Comparison of ENCODE assay signal across 15 cellular contexts in genomic region chr5:134547999-134548626, GRCh38. TPM values are rescaled to one million over a fixed set of nuclear protein-coding genes. Genes with fewer than 3 reads are reported as not detected.
DNase-seq lines count a peak whose midpoint lies in the region; ATAC-seq, FAIRE-seq and TF ChIP-seq lines count a peak whose summit lies in the region.
"Had no signal": no experiment of that assay in that cellular context is flagged by ENCODE, and none has a peak within 500 bp of the region (broad histone marks: within the 10 kb centered on the region; RNA-seq: fewer than 3 reads in every experiment).

No MANE protein-coding gene starts in this region.

- no peak overlapping the region for H3K27ac ChIP-seq in CD4-positive, alpha-beta memory T cell (ENCODE audit: low read depth, low read length)
- no peak overlapping the region for H3K27ac ChIP-seq in astrocyte (ENCODE audit: low read depth, low read length)

- no peaks in the 10 kb centered on the region for H3K27me3 Mint-ChIP-seq in CD4-positive, alpha-beta memory T cell
- H3K27me3 Mint-ChIP-seq in HFFc6 (ENCODE audit: insufficient read depth) (no peaks in the 10 kb centered on the region; the same call in 1 of the 2 replicates), astrocyte (ENCODE audit: low read depth, unreplicated experiment) (no peaks in the 10 kb centered on the region)
- no peaks in the 10 kb centered on the region for H3K27me3 Mint-ChIP-seq in natural killer cell treated with Interleukin-12 subunit alpha and Interleukin-12 subunit beta and Interleukin-15 and Interleukin-18, amount 100 ng/mL, for 72 hours
- H3K27me3 Mint-ChIP-seq: activated CD4-positive, alpha-beta T cell treated with anti-CD3 and anti-CD28 coated beads, Interleukin-2, amount 10 ng/mL, durations not matched to agents 7 days and 5 days; T-cell had no signal

- no peaks in the 10 kb centered on the region for H3K9me3 ChIP-seq in CD4-positive, alpha-beta memory T cell (ENCODE audit: control insufficient read depth in 1 of 2, low read length in 2 of 2)
- no peaks in the 10 kb centered on the region for H3K9me3 ChIP-seq in astrocyte (ENCODE audit: insufficient read depth, low read depth, low read length)
- H3K9me3 ChIP-seq: Caco-2, mucosa of descending colon had no signal

- no peak overlapping the region for H3K9ac ChIP-seq in astrocyte (ENCODE audit: low read length)

- CTCF ChIA-PET in CD4-positive, alpha-beta memory T cell (lab: Charles Lee; ENCODE audit: partially characterized antibody): interaction anchor here (1.5 to 3.0 kb wide), 2 partner anchors 11 to 20 kb away, joined by 4 to 8 read pairs; no protein-coding TSS in a partner anchor

- H3K27me3 ChIP-seq in CD4-positive, alpha-beta memory T cell (ENCODE audit: insufficient read depth, low read length): no peaks in the 10 kb centered on the region
- H3K27me3 ChIP-seq in astrocyte (ENCODE audit: insufficient read depth, low read length): no peaks in the 10 kb centered on the region

- no peak for ATAC-seq in natural killer cell treated with Interleukin-12 subunit alpha and Interleukin-12 subunit beta and Interleukin-15 and Interleukin-18, amount 100 ng/mL, for 72 hours
- no peak for ATAC-seq in GM18858 (IDR thresholded peaks at IDR 0.05; ENCODE audit: unreplicated experiment)
- ATAC-seq: T-cell had no signal

- peaks cover 75% of the 10 kb centered on the region for H3K4me1 ChIP-seq in CD4-positive, alpha-beta memory T cell (ENCODE audit: insufficient read depth, low read length)
- peaks cover 43% of the 10 kb centered on the region for H3K4me1 ChIP-seq in astrocyte (ENCODE audit: insufficient read depth, low read length)
- H3K4me1 ChIP-seq: Caco-2 had no signal

- H3K4me1 Mint-ChIP-seq in CD4-positive, alpha-beta memory T cell: peaks cover 43 to 76% (median 60%) of the 10 kb centered on the region in 4 donors
- H3K4me1 Mint-ChIP-seq in HFFc6 (ENCODE audit: low read depth): peaks cover 60% of the 10 kb centered on the region
- H3K4me1 Mint-ChIP-seq in astrocyte (ENCODE audit: low read depth, unreplicated experiment): peaks cover 15% of the 10 kb centered on the region
- H3K4me1 Mint-ChIP-seq in natural killer cell treated with Interleukin-12 subunit alpha and Interleukin-12 subunit beta and Interleukin-15 and Interleukin-18, amount 100 ng/mL, for 72 hours (ENCODE audit: low read depth in 2 of 2): peaks cover 41 to 55% of the 10 kb centered on the region in 2 donors

- H3K4me3 Mint-ChIP-seq in CD4-positive, alpha-beta memory T cell: no peak overlapping the region
- H3K4me3 Mint-ChIP-seq in HFFc6 (peak overlapping the region; percentile 15; the same call in 1 of the 2 replicates), astrocyte (ENCODE audit: unreplicated experiment) (no peak overlapping the region)
- no peak overlapping the region for H3K4me3 Mint-ChIP-seq in natural killer cell treated with Interleukin-12 subunit alpha and Interleukin-12 subunit beta and Interleukin-15 and Interleukin-18, amount 100 ng/mL, for 72 hours
- H3K4me3 Mint-ChIP-seq: activated CD4-positive, alpha-beta T cell treated with anti-CD3 and anti-CD28 coated beads, Interleukin-2, amount 10 ng/mL, durations not matched to agents 7 days and 5 days; T-cell had no signal

- no peaks in the 10 kb centered on the region for H3K9me3 Mint-ChIP-seq in CD4-positive, alpha-beta memory T cell
- H3K9me3 Mint-ChIP-seq in HFFc6: no peaks in the 10 kb centered on the region
- H3K9me3 Mint-ChIP-seq in astrocyte (ENCODE audit: unreplicated experiment): no peaks in the 10 kb centered on the region
- no peaks in the 10 kb centered on the region for H3K9me3 Mint-ChIP-seq in natural killer cell treated with Interleukin-12 subunit alpha and Interleukin-12 subunit beta and Interleukin-15 and Interleukin-18, amount 100 ng/mL, for 72 hours
- H3K9me3 Mint-ChIP-seq: activated CD4-positive, alpha-beta T cell treated with anti-CD3 and anti-CD28 coated beads, Interleukin-2, amount 10 ng/mL, durations not matched to agents 7 days and 5 days; T-cell had no signal

- no peak for FAIRE-seq in astrocyte (lab: Jason Lieb, UNC)
- FAIRE-seq: colon had no signal

- H3K4me2 ChIP-seq in astrocyte (ENCODE audit: low read length): no peak overlapping the region

- TF ChIP-seq CTCF in HFFc6 (IDR thresholded peaks at IDR 0.05) (no peak), astrocyte (IDR thresholded peaks at IDR 0.05; ENCODE audit: insufficient read depth, low read depth, low read length) (no peak)

- DNase-seq in CD4-positive, alpha-beta memory T cell: peak in 1 of 5 donors; percentile 13
- no peak for DNase-seq in HFFc6
- DNase-seq in astrocyte (ENCODE audit: low read depth): no peak
- no peak for DNase-seq in natural killer cell treated with Interleukin-12 subunit alpha and Interleukin-12 subunit beta and Interleukin-15 and Interleukin-18, amount 100 ng/mL, for 72 hours (ENCODE audit: low spot score)
- no peak for DNase-seq in SIG-M5 (lab: John Stamatoyannopoulos, UW)
- DNase-seq in OCI-M1 (lab: John Stamatoyannopoulos, UW): no peak
- DNase-seq: activated CD4-positive, alpha-beta T cell treated with anti-CD3 and anti-CD28 coated beads, Interleukin-2, amount 10 ng/mL, durations not matched to agents 7 days and 5 days; activated gamma-delta T cell treated with Interleukin-2 at 50 U/mL for 16 hours; Caco-2; NCI-H2081 treated with DMSO at 0.1 percent for 48 hours; stimulated activated CD4-positive, alpha-beta T cell treated with anti-CD3 and anti-CD28 coated beads, Interleukin-4, amount 100 ng/mL, for 4 hours; T-cell had no signal

- POLR2A ChIA-PET in CD4-positive, alpha-beta memory T cell (lab: Charles Lee; ENCODE audit: partially characterized antibody): interaction anchor here (0.6 kb wide), 1 partner anchor 22 kb away, joined by 3 read pairs; no protein-coding TSS in a partner anchor

- H3K36me3 ChIP-seq in CD4-positive, alpha-beta memory T cell (ENCODE audit: insufficient read depth, low read length): peaks cover 57% of the 10 kb centered on the region
- no peaks in the 10 kb centered on the region for H3K36me3 ChIP-seq in astrocyte (ENCODE audit: insufficient read depth, low read length)

- peaks cover 38 to 76% of the 10 kb centered on the region in 2 donors for H3K36me3 Mint-ChIP-seq in CD4-positive, alpha-beta memory T cell
- peaks cover 21% of the 10 kb centered on the region for H3K36me3 Mint-ChIP-seq in HFFc6 (ENCODE audit: low read depth)
- peaks cover 12% of the 10 kb centered on the region for H3K36me3 Mint-ChIP-seq in astrocyte (ENCODE audit: low read depth, unreplicated experiment)
- no peaks in the 10 kb centered on the region for H3K36me3 Mint-ChIP-seq in natural killer cell treated with Interleukin-12 subunit alpha and Interleukin-12 subunit beta and Interleukin-15 and Interleukin-18, amount 100 ng/mL, for 72 hours

- H4K20me1 ChIP-seq in astrocyte (ENCODE audit: insufficient read depth, low read length): no peaks in the 10 kb centered on the region

- peak overlapping the region in 4 of 7 donors; percentile 48 to 73 (median 62) for H3K27ac Mint-ChIP-seq in CD4-positive, alpha-beta memory T cell
- peak overlapping the region; percentile 67 for H3K27ac Mint-ChIP-seq in HFFc6
- H3K27ac Mint-ChIP-seq in astrocyte (ENCODE audit: unreplicated experiment): peak overlapping the region; percentile 27
- peak overlapping the region; percentile 62 to 77 for H3K27ac Mint-ChIP-seq in natural killer cell treated with Interleukin-12 subunit alpha and Interleukin-12 subunit beta and Interleukin-15 and Interleukin-18, amount 100 ng/mL, for 72 hours
- H3K27ac Mint-ChIP-seq: activated CD4-positive, alpha-beta T cell treated with anti-CD3 and anti-CD28 coated beads, Interleukin-2, amount 10 ng/mL, durations not matched to agents 7 days and 5 days had no signal

- H2AFZ ChIP-seq in astrocyte (ENCODE audit: low read depth, low read length): no peak overlapping the region

- H3K79me2 ChIP-seq in astrocyte (ENCODE audit: insufficient read depth, low read length): no peaks in the 10 kb centered on the region

- intact Hi-C loops in CD4-positive, alpha-beta memory T cell (cut with micrococcal nuclease): no loop called here

- H3K4me3 ChIP-seq in CD4-positive, alpha-beta memory T cell (ENCODE audit: low read length in 2 of 2): no peak overlapping the region
- no peak overlapping the region for H3K4me3 ChIP-seq in astrocyte (ENCODE audit: insufficient read depth, low read depth, low read length)
- H3K4me3 ChIP-seq: mucosa of descending colon had no signal

RNA-seq across cellular contexts. Expression of gene JADE2, which starts 22.6 kb away (rescaled TPM):
- 100 to 1,000 TPM; 265 to 276 TPM for total RNA-seq in CD4-positive, alpha-beta memory T cell
- polyA plus RNA-seq in CD4-positive, alpha-beta memory T cell: 10 to 100 TPM in 1 of 2 donors, 1 to 10 TPM in 1; 9.1 to 42.6 TPM
- total RNA-seq in HFFc6 (2021; fragmentation: NEBNext Ultra II Directional; extraction: Animal tissue kit (Norgen Biotek cat#: 25700)): 10 to 100 TPM; 32.8 to 41.0 (median 39.6) TPM
- total RNA-seq in astrocyte: 25.3 and 30.3 TPM in 2 replicates
- 10 to 100 TPM; 45.2 to 70.8 TPM for total RNA-seq in natural killer cell treated with Interleukin-12 subunit alpha and Interleukin-12 subunit beta and Interleukin-15 and Interleukin-18, amount 100 ng/mL, for 72 hours
